In genomic region chr19:6226444-6227155, GRCh38 we compare ENCODE assay signal across 19 cellular contexts. TPM values are rescaled to one million over a fixed set of nuclear protein-coding genes. Genes with fewer than 3 reads are reported as not detected.
A peak's percentile ranks its signal among the peaks of the same experiment; 100 is the strongest.
DNase-seq lines count a peak whose midpoint lies in the region; ATAC-seq and TF ChIP-seq lines count a peak whose summit lies in the region.
"Had no signal": no experiment of that assay in that cellular context is flagged by ENCODE, and none has a peak within 500 bp of the region (broad histone marks: within the 10 kb centered on the region; RNA-seq: fewer than 3 reads in every experiment).

No MANE protein-coding gene starts in this region.

- TF ChIP-seq POLR2A in breast epithelium (IDR thresholded peaks at IDR 0.05), result no peak

- H3K27me3 Mint-ChIP-seq in central memory CD8-positive, alpha-beta T cell, result no peaks in the 10 kb centered on the region
- H3K27me3 Mint-ChIP-seq in mesothelial cell of epicardium (ENCODE audit: low read depth), result no peaks in the 10 kb centered on the region
- H3K27me3 Mint-ChIP-seq: CD4-positive, alpha-beta T cell had no signal

- H3K27ac ChIP-seq in left ventricle myocardium inferior (replicated peaks) (no peak overlapping the region), aorta (ENCODE audit: low read depth in 1 of 2, low read length in 2 of 2) (no peak overlapping the region), breast epithelium (no peak overlapping the region)
- H3K27ac ChIP-seq: Peyer's patch had no signal

- peaks cover 8% of the 10 kb centered on the region for H3K36me3 Mint-ChIP-seq in central memory CD8-positive, alpha-beta T cell (ENCODE audit: insufficient read depth)
- peaks cover 17% of the 10 kb centered on the region for H3K36me3 Mint-ChIP-seq in mesothelial cell of epicardium

- WGBS in aorta, 2 donors, result 92% methylated on average over 26 to 28 of the region's 28 CpGs

- no peaks in the 10 kb centered on the region for H3K9me3 ChIP-seq in left ventricle myocardium inferior (replicated peaks)
- H3K9me3 ChIP-seq in aorta (ENCODE audit: control insufficient read depth, low read length), result no peaks in the 10 kb centered on the region
- H3K9me3 ChIP-seq in breast epithelium, result no peaks in the 10 kb centered on the region
- H3K9me3 ChIP-seq: MG63, Peyer's patch had no signal

- H3K4me3 Mint-ChIP-seq in central memory CD8-positive, alpha-beta T cell, result peak overlapping the region; percentile 20
- no peak overlapping the region for H3K4me3 Mint-ChIP-seq in mesothelial cell of epicardium
- H3K4me3 Mint-ChIP-seq: CD4-positive, alpha-beta T cell had no signal

- H3K4me1 ChIP-seq in left ventricle myocardium inferior (peaks cover 57% of the 10 kb centered on the region), aorta (ENCODE audit: control insufficient read depth in 1 of 2, insufficient read depth in 2 of 2, low read length in 2 of 2) (no peaks in the 10 kb centered on the region), breast epithelium (peaks cover 0 to under 1% of the 10 kb centered on the region in 2 donors)
- H3K4me1 ChIP-seq: Peyer's patch had no signal

- H3K27me3 ChIP-seq in left ventricle myocardium inferior (ENCODE audit: low read depth) (no peaks in the 10 kb centered on the region), aorta (ENCODE audit: control insufficient read depth in 1 of 2, insufficient read depth in 2 of 2, low read length in 1 of 2) (no peaks in the 10 kb centered on the region), breast epithelium (no peaks in the 10 kb centered on the region)
- H3K27me3 ChIP-seq: MG63, Peyer's patch had no signal

- H3K36me3 ChIP-seq in left ventricle myocardium inferior, result peaks cover 46% of the 10 kb centered on the region
- no peaks in the 10 kb centered on the region for H3K36me3 ChIP-seq in aorta (ENCODE audit: control insufficient read depth in 1 of 2, insufficient read depth in 2 of 2, low read length in 1 of 2)
- no peaks in the 10 kb centered on the region for H3K36me3 ChIP-seq in breast epithelium
- H3K36me3 ChIP-seq: MG63 had no signal

- peak overlapping the region; percentile 49 for H3K27ac Mint-ChIP-seq in central memory CD8-positive, alpha-beta T cell (ENCODE audit: low read depth)
- peak overlapping the region; percentile 43 for H3K27ac Mint-ChIP-seq in mesothelial cell of epicardium
- H3K27ac Mint-ChIP-seq: CD4-positive, alpha-beta T cell had no signal

- H3K4me3 ChIP-seq in left ventricle myocardium inferior (no peak overlapping the region), aorta (ENCODE audit: low read length in 2 of 2) (no peak overlapping the region), breast epithelium (no peak overlapping the region)
- H3K4me3 ChIP-seq: MG63, Peyer's patch had no signal

- no peak for TF ChIP-seq CTCF in left ventricle myocardium inferior (IDR thresholded peaks at IDR 0.05; ENCODE audit: borderline replicate concordance)
- no peak for TF ChIP-seq CTCF in mesothelial cell of epicardium (IDR thresholded peaks at IDR 0.05; ENCODE audit: unreplicated experiment)
- no peak for TF ChIP-seq CTCF in breast epithelium (IDR thresholded peaks at IDR 0.05)

- DNase-seq in Right ventricle myocardium superior (peak; percentile 19), left ventricle myocardium inferior (no peak), mesothelial cell of epicardium (ENCODE audit: low spot score in 2 of 2, unreplicated experiment in 2 of 2) (no peak), aorta (peak; percentile 37 to 69), NOMO-1 treated with dmso at 0.1 percent for 144 hours (lab: John Stamatoyannopoulos, UW; ENCODE audit: unreplicated experiment) (no peak), SK-N-DZ (ENCODE audit: low spot score) (no peak), breast epithelium (ENCODE audit: low spot score in 2 of 2) (no peak)
- DNase-seq in central memory CD8-positive, alpha-beta T cell (ENCODE audit: low spot score in 2 of 2), result no peak
- DNase-seq: Calu3; CD4-positive, alpha-beta T cell; DMS79; GOT3; MG63; NCI-H1105 treated with DMSO at 0.1 percent for 48 hours; NCI-H187; NCI-H446 treated with DMSO at 0.1 percent for 48 hours; NCI-H774; Peyer's patch had no signal

- H3K4me1 Mint-ChIP-seq in central memory CD8-positive, alpha-beta T cell, result peaks cover 16% of the 10 kb centered on the region
- H3K4me1 Mint-ChIP-seq in mesothelial cell of epicardium, result no peaks in the 10 kb centered on the region

- intact Hi-C loops in Right ventricle myocardium superior (cut with DNase I) (no loop called here), left ventricle myocardium inferior (cut with micrococcal nuclease) (no loop called here), aorta (cut with DNase I) (no loop called here), breast epithelium (cut with DNase I; ENCODE audit: low total_unique reads) (no loop called here)

- ATAC-seq in Right ventricle myocardium superior (ENCODE audit: poor library complexity), result no peak
- ATAC-seq in central memory CD8-positive, alpha-beta T cell (replicated peaks; ENCODE audit: extremely low read depth, poor library complexity, severe bottlenecking), result no peak
- no peak for ATAC-seq in aorta (ENCODE audit: low FRiP score)
- ATAC-seq: HepG2 had no signal

- H3K9me3 Mint-ChIP-seq in central memory CD8-positive, alpha-beta T cell, result no peaks in the 10 kb centered on the region
- H3K9me3 Mint-ChIP-seq in mesothelial cell of epicardium, result no peaks in the 10 kb centered on the region
- H3K9me3 Mint-ChIP-seq: CD4-positive, alpha-beta T cell had no signal

RNA-seq across cellular contexts. Expression of gene MLLT1, which starts 53.2 kb away (rescaled TPM):
- total RNA-seq in Right ventricle myocardium superior (37.2 TPM), left ventricle myocardium inferior (36.0 TPM), mesothelial cell of epicardium (90.5 to 99.8 TPM (median 93.1 TPM) in 3 replicates), aorta (10 to 100 TPM; 54.8 to 55.5 TPM), breast epithelium (10 to 100 TPM; 13.6 to 16.4 (median 13.8) TPM)
- 10 to 100 TPM; 14.9 to 34.3 TPM for polyA plus RNA-seq in aorta
- 19.5 and 20.8 TPM in 2 replicates for polyA plus RNA-seq in SK-N-DZ (2014; cell fraction: cytosol; rRNA removed)
- polyA plus RNA-seq in SK-N-DZ (2014; cell fraction: nucleus; rRNA removed), result 29.7 and 33.5 TPM in 2 replicates

Comparison
In these comparisons a context has a peak if more than half of its experiments do, and no peak if none do; other contexts are left out.
1. DNase-seq: peak in Right ventricle myocardium superior (single experiment) and aorta (2 of 2); none in left ventricle myocardium inferior (single experiment), central memory CD8-positive, alpha-beta T cell (0 of 2), mesothelial cell of epicardium (0 of 2), NOMO-1 treated with dmso at 0.1 percent for 144 hours (single experiment), SK-N-DZ (single experiment) and breast epithelium (0 of 2).